In genomic region chr11:17544181-17544622, GRCh38 we compare ENCODE assay signal across 8 cellular contexts. TPM values are rescaled to one million over a fixed set of nuclear protein-coding genes. Genes with fewer than 3 reads are reported as not detected.
DNase-seq lines count a peak whose midpoint lies in the region; ATAC-seq and TF ChIP-seq lines count a peak whose summit lies in the region.

USH1C (minus strand) TSS chr11:17544416; CDS start chr11:17544307, 109 bp downstream.

- peaks cover 42% of the 10 kb centered on the region for H3K4me1 Mint-ChIP-seq in Calu3 (ENCODE audit: low read depth, unreplicated experiment)

- no peaks in the 10 kb centered on the region for H3K9me3 ChIP-seq in psoas muscle
- H3K9me3 ChIP-seq in prostate gland = no peaks in the 10 kb centered on the region

- TF ChIP-seq POLR2A in prostate gland (IDR thresholded peaks at IDR 0.05) = no peak

- CTCF ChIA-PET in Calu3 (lab: Charles Lee) = interaction anchor here (0.6 to 1.9 kb wide), 4 partner anchors 16 to 191 kb away, joined by 3 to 6 read pairs (median 4); no protein-coding TSS in a partner anchor

- intact Hi-C loops in Calu3 (cut with micrococcal nuclease; ENCODE audit: unreplicated experiment) (no loop called here), psoas muscle (cut with DNase I) (loop anchor here in 1 of 2 donors (10.0 kb wide), 1 partner anchor 721 kb away; the partner anchor contains the start of gene SAA1), prostate gland (cut with DNase I) (no loop called here)

- no peaks in the 10 kb centered on the region for H3K4me1 ChIP-seq in psoas muscle
- no peaks in the 10 kb centered on the region for H3K4me1 ChIP-seq in prostate gland (replicated peaks)

- BruUV-seq in Calu3 (replicated peaks; lab: Mats Ljungman, UMichigan) = no TSS peak

- H3K9me3 Mint-ChIP-seq in Calu3 (ENCODE audit: low read depth, unreplicated experiment) = peaks cover 2% of the 10 kb centered on the region

- peak; percentile 87 for DNase-seq in Calu3
- DNase-seq in psoas muscle = peak in 1 of 2 donors; percentile 35
- DNase-seq in GM19238 (ENCODE audit: insufficient read length, low spot score) = no peak
- no peak for DNase-seq in prostate gland (ENCODE audit: low spot score)
- DNase-seq in DMS 273 treated with DMSO at 0.1 percent for 48 hours (lab: John Stamatoyannopoulos, UW) = no peak

- 7 to 11% (median 8%) methylated on average over 19 to 32 of the region's 32 CpGs for WGBS in psoas muscle, 3 donors
- 9% methylated on average over 22 of the region's 32 CpGs for WGBS in prostate gland

- H3K4me3 Mint-ChIP-seq in Calu3 (ENCODE audit: low read depth, unreplicated experiment) = peak within 1 kb of the TSS; percentile 70

- H3K4me3 ChIP-seq in psoas muscle (peak within 1 kb of the TSS; percentile 32), prostate gland (no peak within 1 kb of the TSS)

- H3K27ac Mint-ChIP-seq in Calu3 (ENCODE audit: unreplicated experiment) = no peak within 1 kb of the TSS

- H3K36me3 Mint-ChIP-seq in Calu3 (ENCODE audit: insufficient read depth, unreplicated experiment) = peaks cover 12% of the 10 kb centered on the region

- H3K36me3 ChIP-seq in psoas muscle (ENCODE audit: insufficient read depth in 1 of 2, low read depth in 1 of 2) (no peaks in the 10 kb centered on the region), prostate gland (no peaks in the 10 kb centered on the region)

- H3K27ac ChIP-seq in psoas muscle = no peak within 1 kb of the TSS
- no peak within 1 kb of the TSS for H3K27ac ChIP-seq in prostate gland

- TF ChIP-seq CTCF in Calu3 (IDR thresholded peaks at IDR 0.05; ENCODE audit: unreplicated experiment) (no peak), psoas muscle (IDR thresholded peaks at IDR 0.05) (no peak), prostate gland (IDR thresholded peaks at IDR 0.05) (no peak)

- peaks cover 32% of the 10 kb centered on the region for H3K27me3 Mint-ChIP-seq in Calu3 (ENCODE audit: unreplicated experiment)

- ATAC-seq in SK-N-SH treated with all-trans-retinoic acid at 6 μM for 48 hours (peak; percentile 21; the same call in 1 of the 3 replicates), esophagus mucosa (peak; percentile 52), psoas muscle (peak; percentile 78 to 90 (median 84)), GM18909 (IDR thresholded peaks at IDR 0.05; ENCODE audit: poor library complexity, unreplicated experiment) (no peak)

- peaks cover 0 to 14% (median 2%) of the 10 kb centered on the region in 3 donors for H3K27me3 ChIP-seq in psoas muscle (ENCODE audit: insufficient read depth in 3 of 3, low read length in 2 of 3)
- peaks cover 3% of the 10 kb centered on the region for H3K27me3 ChIP-seq in prostate gland (replicated peaks; ENCODE audit: insufficient read depth)

TF ChIP-seq in SK-N-SH treated with all-trans-retinoic acid at 6 μM for 48 hours, 23 proteins besides CTCF, POLR2A, EP300 and RAD21:
- TF ChIP-seq RARB (CRISPR knock-in tag; IDR thresholded peaks at IDR 0.05) = no peak

RNA-seq across cellular contexts. Expression of gene USH1C, which starts in this region (rescaled TPM):
- 17.5 and 32.1 TPM in 2 replicates for total RNA-seq in Calu3 (2022)
- 0.12 TPM for total RNA-seq in esophagus mucosa
- total RNA-seq in psoas muscle = not detected
- under 1 TPM; 0.05 to 0.44 (median 0.14) TPM for polyA plus RNA-seq in psoas muscle
- not detected for total RNA-seq in prostate gland

Comparison
In these comparisons a context has a peak if more than half of its experiments do, and no peak if none do; other contexts are left out.
1. RNA of gene USH1C (total RNA-seq): 17.5 to 32.1 TPM in Calu3; not detected in prostate gland, 0.12 TPM in esophagus mucosa (single experiment) and not detected in psoas muscle; every median in the first group is over 10 times any median in the second.
2. Peak in ATAC-seq in esophagus mucosa; RNA of the gene not detected or under 1 TPM.
3. Peak in ATAC-seq and H3K4me3 ChIP-seq in psoas muscle; RNA of the gene not detected or under 1 TPM.